ENCODE assay signal across 19 cellular contexts in the genomic region with DNA sequence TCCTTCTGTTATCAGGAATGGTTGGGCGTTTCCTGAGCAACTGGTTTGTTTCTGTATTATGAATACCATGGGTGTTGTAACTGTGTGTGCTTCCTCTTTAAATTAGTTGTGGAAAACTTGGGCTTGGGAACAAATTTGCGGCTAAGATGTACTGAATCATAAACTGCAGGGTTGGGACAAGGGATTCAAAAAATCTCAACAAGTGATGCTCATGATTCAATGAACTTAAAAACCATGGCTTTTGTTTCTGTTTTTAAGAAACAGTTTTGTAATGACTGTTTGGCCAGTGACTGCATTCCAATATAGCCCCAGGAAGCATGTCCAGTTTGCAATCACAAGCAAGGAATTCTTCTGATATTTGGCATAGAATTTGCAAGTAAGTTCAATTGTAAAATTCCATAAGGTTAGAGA.
DNase-seq lines count a peak whose midpoint lies in the region; ATAC-seq and TF ChIP-seq lines count a peak whose summit lies in the region.
"Had no signal": no experiment of that assay in that cellular context is flagged by ENCODE, and none has a peak within 500 bp of the region (broad histone marks: within the 10 kb centered on the region; RNA-seq: fewer than 3 reads in every experiment).

No MANE protein-coding gene starts in this region.

- dilution Hi-C loops in mammary epithelial cell (cut with HindIII; ENCODE audit: low sequenced_read_pairs), result no loop called here

- no peaks in the 10 kb centered on the region for H3K9me3 ChIP-seq in mammary epithelial cell (replicated peaks; ENCODE audit: insufficient read depth, low read length)
- H3K9me3 ChIP-seq: ascending aorta, tibial nerve had no signal

- peak overlapping the region; percentile 72 for H3K27ac ChIP-seq in mammary epithelial cell (ENCODE audit: insufficient read depth, low read depth, low read length)
- H3K27ac ChIP-seq: ascending aorta had no signal

- H2AFZ ChIP-seq in mammary epithelial cell (ENCODE audit: low read depth, low read length), result peak overlapping the region; percentile 5

- no TSS peak for BruUV-seq in mammary epithelial cell (replicated peaks; lab: Mats Ljungman, UMichigan)

- CTCF ChIA-PET in AG04449 (lab: Yijun Ruan, JAX) (interaction anchor here (1.1 kb wide), 1 partner anchor 9 kb away, joined by 3 read pairs; no protein-coding TSS in a partner anchor), mammary epithelial cell (lab: Charles Lee; ENCODE audit: low non-redundant PET) (interaction anchor here (0.6 kb wide), 1 partner anchor 8 kb away, joined by 6 read pairs; no protein-coding TSS in a partner anchor)

- intact Hi-C loops in mammary epithelial cell (cut with micrococcal nuclease), result no loop called here

- WGBS in mammary epithelial cell (ENCODE audit: low coverage, missing lambda C conversion rate), result 45% methylated on average over 2 of the region's 2 CpGs

- no peak overlapping the region for H3K9ac ChIP-seq in mammary epithelial cell (ENCODE audit: insufficient read depth, low read length)

- in situ Hi-C loops in mammary epithelial cell (cut with MboI; ENCODE audit: low sequenced_read_pairs in 2 of 2), result no loop called here

- DNase-seq in AG04449 (ENCODE audit: low read depth, low spot score), result peak; percentile 91
- DNase-seq in HS-5 (ENCODE audit: low read depth), result peak; percentile 89
- peak; percentile 70 for DNase-seq in mammary epithelial cell
- DNase-seq in iris pigment epithelial cell (ENCODE audit: low read depth), result peak; percentile 82
- no peak for DNase-seq in RPMI8226
- DNase-seq: activated CD4-positive, alpha-beta T cell treated with anti-CD3 and anti-CD28 coated beads, Interleukin-2, amount 50 U/mL, for 4 hours; DMS 273 treated with DMSO at 0.1 percent for 48 hours; effector memory CD4-positive, alpha-beta T cell; hippocampal formation; NCI-H1417 treated with DMSO at 0.1 percent for 48 hours; NCI-H526; occipital lobe had no signal

- TF ChIP-seq CTCF in AG04449 (IDR thresholded peaks at IDR 0.05; ENCODE audit: insufficient read depth, low read length, missing control alignments) (no peak), mammary epithelial cell (conservative IDR thresholded peaks at IDR 0.05 in 1 of 2, IDR thresholded peaks at IDR 0.05 in 1 of 2; ENCODE audit: extremely low read depth in 1 of 2, insufficient read depth in 1 of 2, low read depth in 1 of 2, low read length in 2 of 2) (no peak)

- ATAC-seq in GM18870 (IDR thresholded peaks at IDR 0.05; ENCODE audit: unreplicated experiment), result no peak
- no peak for ATAC-seq in GM21360 (IDR thresholded peaks at IDR 0.05; ENCODE audit: unreplicated experiment)
- ATAC-seq in HG03280 (IDR thresholded peaks at IDR 0.05; ENCODE audit: unreplicated experiment), result no peak
- ATAC-seq: GM12878 had no signal

- peaks cover 38% of the 10 kb centered on the region for H3K4me1 ChIP-seq in mammary epithelial cell (ENCODE audit: insufficient read depth, low read length)
- H3K4me1 ChIP-seq: ascending aorta, tibial nerve had no signal

- H3K4me3 ChIP-seq in AG04449 (ENCODE audit: low read depth, low read length), result no peak overlapping the region
- H3K4me3 ChIP-seq in mammary epithelial cell (replicated peaks in 1 of 3; ENCODE audit: insufficient read depth in 1 of 3, low read depth in 2 of 3, low read length in 3 of 3), result no peak overlapping the region
- H3K4me3 ChIP-seq: ascending aorta, GM12878, lung, tibial nerve had no signal

- no peaks in the 10 kb centered on the region for H4K20me1 ChIP-seq in mammary epithelial cell (ENCODE audit: insufficient read depth, low read length)

- H3K27me3 ChIP-seq in mammary epithelial cell (ENCODE audit: insufficient read depth, low read length), result no peaks in the 10 kb centered on the region
- H3K27me3 ChIP-seq: ascending aorta, tibial nerve had no signal

- POLR2A ChIA-PET in AG04449 (lab: Yijun Ruan, JAX), result interaction anchor here (0.6 to 0.7 kb wide), 3 partner anchors 131 to 839 kb away, joined by 3 read pairs; no protein-coding TSS in a partner anchor

- peak overlapping the region; percentile 19 for H3K4me2 ChIP-seq in mammary epithelial cell (ENCODE audit: insufficient read depth, low read depth, low read length)

- H3K36me3 ChIP-seq in mammary epithelial cell (ENCODE audit: insufficient read depth, low read length), result no peaks in the 10 kb centered on the region
- H3K36me3 ChIP-seq: ascending aorta, tibial nerve had no signal

- no peaks in the 10 kb centered on the region for H3K79me2 ChIP-seq in mammary epithelial cell (ENCODE audit: insufficient read depth, low read length)
